In the genomic region with DNA sequence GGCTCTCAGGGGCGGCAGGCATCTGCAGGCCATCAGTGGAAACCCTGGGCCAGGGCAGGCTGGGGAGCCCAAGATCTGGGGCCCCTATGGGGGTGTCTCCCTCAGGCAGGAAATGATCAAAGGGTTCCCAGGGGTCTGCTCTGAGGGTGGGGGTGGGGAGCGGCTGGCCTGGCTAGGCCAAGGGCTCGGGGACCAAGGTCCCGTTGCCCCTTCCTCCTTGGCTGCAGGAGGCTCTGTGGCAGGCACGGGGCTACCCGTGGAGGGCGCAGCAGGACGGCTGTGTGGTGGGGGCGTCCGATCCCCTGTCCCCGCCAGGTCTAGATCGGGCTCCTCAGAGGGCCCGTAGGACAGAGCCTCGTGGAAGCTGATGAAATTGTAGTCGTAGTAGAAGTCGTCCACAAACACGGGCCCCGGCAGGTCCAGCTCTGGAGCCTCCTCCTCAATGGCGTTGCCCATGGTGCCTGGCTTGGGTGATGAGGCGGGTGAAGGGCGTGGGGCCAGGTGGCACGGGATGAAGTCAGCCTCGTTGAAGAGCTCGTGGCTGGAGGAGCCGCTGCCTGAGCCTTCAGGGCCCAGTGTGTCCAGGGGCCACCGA, we compare ENCODE assay signal across 7 cellular contexts.
DNase-seq lines count a peak whose midpoint lies in the region; ATAC-seq and TF ChIP-seq lines count a peak whose summit lies in the region.
"Not testable (repeated sequence)": the region's sequence is repeated elsewhere in the genome, so short reads cannot be mapped to it uniquely, and the experiment has no call there.

No MANE protein-coding gene starts in this region.

- intact Hi-C loops in activated CD4-positive, alpha-beta T cell treated with anti-CD3 and anti-CD28 coated beads, Interleukin-2, amount 10 ng/mL, durations not matched to agents 24 days and 14 days (cut with micrococcal nuclease); colonic mucosa (cut with DNase I); cardiac septum (cut with DNase I): not testable (repeated sequence)

- not testable (repeated sequence) for H3K9ac ChIP-seq in colonic mucosa (ENCODE audit: low read depth in 2 of 2, low read length in 2 of 2)

- H3K36me3 Mint-ChIP-seq in activated CD4-positive, alpha-beta T cell treated with anti-CD3 and anti-CD28 coated beads, Interleukin-2, amount 10 ng/mL, durations not matched to agents 24 days and 14 days (ENCODE audit: low read depth); osteocyte (ENCODE audit: unreplicated experiment); progenitor cell of endocrine pancreas (ENCODE audit: insufficient read depth): not testable (repeated sequence)

- not testable (repeated sequence) for H3K27me3 ChIP-seq in colonic mucosa

- not testable (repeated sequence) for ATAC-seq in left lobe of liver

- not testable (repeated sequence) for H3K4me1 ChIP-seq in colonic mucosa

- not testable (repeated sequence) for H3K9me3 Mint-ChIP-seq in activated CD4-positive, alpha-beta T cell treated with anti-CD3 and anti-CD28 coated beads, Interleukin-2, amount 10 ng/mL, durations not matched to agents 24 days and 14 days; osteocyte (ENCODE audit: unreplicated experiment); progenitor cell of endocrine pancreas (ENCODE audit: low read depth)

- not testable (repeated sequence) for H3K27me3 Mint-ChIP-seq in activated CD4-positive, alpha-beta T cell treated with anti-CD3 and anti-CD28 coated beads, Interleukin-2, amount 10 ng/mL, durations not matched to agents 24 days and 14 days; osteocyte (ENCODE audit: unreplicated experiment); progenitor cell of endocrine pancreas

- H3K27ac ChIP-seq in colonic mucosa: not testable (repeated sequence)

- H3K9me3 ChIP-seq in colonic mucosa: not testable (repeated sequence)

- DNase-seq in RPMI8226 (peak; percentile 2), colonic mucosa (peak; percentile 12), cardiac septum (ENCODE audit: low spot score) (peak; percentile 73), left lobe of liver (ENCODE audit: low spot score) (peak; percentile 21), osteocyte (ENCODE audit: extremely low spot score, unreplicated experiment) (peak; percentile 66), progenitor cell of endocrine pancreas (ENCODE audit: low spot score, unreplicated experiment) (peak; percentile 1)
- peak; percentile 54 for DNase-seq in activated CD4-positive, alpha-beta T cell treated with anti-CD3 and anti-CD28 coated beads, Interleukin-2, amount 10 ng/mL, durations not matched to agents 24 days and 14 days

- H3K36me3 ChIP-seq in colonic mucosa: not testable (repeated sequence)

- not testable (repeated sequence) for H3K4me1 Mint-ChIP-seq in activated CD4-positive, alpha-beta T cell treated with anti-CD3 and anti-CD28 coated beads, Interleukin-2, amount 10 ng/mL, durations not matched to agents 24 days and 14 days; osteocyte (ENCODE audit: unreplicated experiment); progenitor cell of endocrine pancreas (ENCODE audit: low read depth)

- not testable (repeated sequence) for H3K4me3 Mint-ChIP-seq in activated CD4-positive, alpha-beta T cell treated with anti-CD3 and anti-CD28 coated beads, Interleukin-2, amount 10 ng/mL, durations not matched to agents 24 days and 14 days; osteocyte (ENCODE audit: unreplicated experiment); progenitor cell of endocrine pancreas (ENCODE audit: low read depth)

- not testable (repeated sequence) for TF ChIP-seq CTCF in colonic mucosa (IDR thresholded peaks at IDR 0.05); osteocyte (IDR thresholded peaks at IDR 0.05); progenitor cell of endocrine pancreas (IDR thresholded peaks at IDR 0.05; ENCODE audit: unreplicated experiment)

- not testable (repeated sequence) for H3K27ac Mint-ChIP-seq in activated CD4-positive, alpha-beta T cell treated with anti-CD3 and anti-CD28 coated beads, Interleukin-2, amount 10 ng/mL, durations not matched to agents 24 days and 14 days; osteocyte (ENCODE audit: unreplicated experiment); progenitor cell of endocrine pancreas

- H3K4me3 ChIP-seq in colonic mucosa: not testable (repeated sequence)

Comparison
In these comparisons a context has a peak if more than half of its experiments do, and no peak if none do; other contexts are left out.
1. DNase-seq: peak in every context shown above with its lines; median percentile 73 in cardiac septum; 66 in osteocyte; 54 in activated CD4-positive, alpha-beta T cell treated with anti-CD3 and anti-CD28 coated beads, Interleukin-2, amount 10 ng/mL, durations not matched to agents 24 days and 14 days; 21 in left lobe of liver; 12 in colonic mucosa; 2 in RPMI8226; 1 in progenitor cell of endocrine pancreas.